ENCODE assay signal across 1 cellular context in the genomic region with DNA sequence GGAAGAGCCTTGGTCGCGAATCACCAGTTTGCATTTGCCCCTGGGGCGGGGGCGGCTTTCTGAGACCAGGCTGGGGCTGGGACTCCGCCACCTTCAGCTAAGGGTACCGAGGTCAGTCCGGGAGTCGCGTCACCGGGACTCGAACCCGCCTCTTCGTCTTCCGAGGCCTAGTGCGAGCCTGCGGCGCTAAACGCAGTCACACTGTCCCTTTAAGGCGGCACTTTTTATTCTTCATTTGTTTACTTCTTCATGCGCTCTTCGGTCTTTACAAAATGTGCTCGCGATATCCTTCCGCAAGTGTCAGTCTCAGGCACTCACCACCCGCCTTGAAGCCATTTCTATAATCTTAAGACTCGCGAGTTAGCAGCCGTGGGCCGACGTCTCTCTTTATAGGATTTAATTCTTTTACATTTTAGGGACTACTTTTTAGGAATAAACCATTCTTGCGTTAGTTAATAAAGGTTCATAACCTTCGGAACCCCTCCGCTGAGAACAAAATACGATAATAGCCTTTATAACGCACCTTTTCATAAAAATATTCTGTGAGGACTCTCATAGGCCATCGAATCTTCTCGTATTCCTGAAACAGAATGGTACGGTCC.
TF ChIP-seq lines count a peak whose summit lies in the region.

No MANE protein-coding gene starts in this region.

TF ChIP-seq in HepG2, 621 proteins besides CTCF, POLR2A, EP300 and RAD21 (continued from another document and continues in another):
- TF ChIP-seq NPAS2 (CRISPR knock-in tag; IDR thresholded peaks at IDR 0.05; ENCODE audit: borderline replicate concordance) (no peak), PAX8 (CRISPR knock-in tag; IDR thresholded peaks at IDR 0.05; ENCODE audit: borderline replicate concordance) (no peak; the same call in 1 of the 2 replicates), HDAC6 (IDR thresholded peaks at IDR 0.05; ENCODE audit: low read depth, low read length) (peak; percentile 80; the same call in 1 of the 2 replicates), ZNF234 (CRISPR knock-in tag; conservative IDR thresholded peaks at IDR 0.05) (0 out of 2 replicates have a peak, but pooled peaks have one; percentile 31), HNF4G (IDR thresholded peaks at IDR 0.05; ENCODE audit: borderline replicate concordance, low read depth, low read length) (peak; percentile 43; the same call in 1 of the 2 replicates), HNF4G (CRISPR knock-in tag; IDR thresholded peaks at IDR 0.05; ENCODE audit: borderline replicate concordance, low read depth) (peak; percentile 33; the same call in 1 of the 2 replicates), MED13 (CRISPR knock-in tag; IDR thresholded peaks at IDR 0.05) (no peak; the same call in 1 of the 2 replicates), ZNF674 (CRISPR knock-in tag; IDR thresholded peaks at IDR 0.05; ENCODE audit: low read depth) (no peak), ZNF335 (CRISPR knock-in tag; IDR thresholded peaks at IDR 0.05) (no peak), ZFP41 (CRISPR knock-in tag; IDR thresholded peaks at IDR 0.05; ENCODE audit: borderline replicate concordance) (no peak; the same call in 1 of the 2 replicates), ZNF878 (CRISPR knock-in tag; IDR thresholded peaks at IDR 0.05) (no peak), PHF8 (CRISPR knock-in tag; IDR thresholded peaks at IDR 0.05) (peak; percentile 74), ZNF766 (CRISPR knock-in tag; IDR thresholded peaks at IDR 0.05; ENCODE audit: borderline replicate concordance) (no peak), SMYD3 (CRISPR knock-in tag; IDR thresholded peaks at IDR 0.05) (no peak), BRCA1 (CRISPR knock-in tag; IDR thresholded peaks at IDR 0.05) (no peak), GTF2F1 (IDR thresholded peaks at IDR 0.05; ENCODE audit: low read length) (peak; percentile 73), ZNF644 (CRISPR knock-in tag; IDR thresholded peaks at IDR 0.05; ENCODE audit: low read depth) (no peak), AGO1 (IDR thresholded peaks at IDR 0.05; ENCODE audit: low read depth, low read length, poor library complexity, severe bottlenecking) (no peak), NONO (IDR thresholded peaks at IDR 0.05) (no peak), NONO (CRISPR knock-in tag; conservative IDR thresholded peaks at IDR 0.05) (no peak), PAWR (CRISPR knock-in tag; IDR thresholded peaks at IDR 0.05; ENCODE audit: borderline replicate concordance) (no peak), MIXL1 (CRISPR knock-in tag; IDR thresholded peaks at IDR 0.05) (peak; percentile 85), HNRNPK (IDR thresholded peaks at IDR 0.05; ENCODE audit: low read depth, low read length, poor library complexity, severe bottlenecking) (no peak), HNF4A (CRISPR knock-in tag; IDR thresholded peaks at IDR 0.05) (0 out of 2 replicates have a peak, but pooled peaks have one; percentile 44), RFXAP (CRISPR knock-in tag; IDR thresholded peaks at IDR 0.05; ENCODE audit: borderline replicate concordance) (no peak), MYC (CRISPR knock-in tag; IDR thresholded peaks at IDR 0.05; ENCODE audit: borderline replicate concordance) (peak; percentile 28; the same call in 1 of the 2 replicates), REXO4 (CRISPR knock-in tag; IDR thresholded peaks at IDR 0.05; ENCODE audit: borderline replicate concordance) (no peak), ZNF484 (CRISPR knock-in tag; IDR thresholded peaks at IDR 0.05; ENCODE audit: borderline replicate concordance, low read depth) (no peak), FOXC1 (CRISPR knock-in tag; IDR thresholded peaks at IDR 0.05; ENCODE audit: borderline replicate concordance) (peak; percentile 80; the same call in 1 of the 2 replicates)
- TF ChIP-seq, protein P1, sequence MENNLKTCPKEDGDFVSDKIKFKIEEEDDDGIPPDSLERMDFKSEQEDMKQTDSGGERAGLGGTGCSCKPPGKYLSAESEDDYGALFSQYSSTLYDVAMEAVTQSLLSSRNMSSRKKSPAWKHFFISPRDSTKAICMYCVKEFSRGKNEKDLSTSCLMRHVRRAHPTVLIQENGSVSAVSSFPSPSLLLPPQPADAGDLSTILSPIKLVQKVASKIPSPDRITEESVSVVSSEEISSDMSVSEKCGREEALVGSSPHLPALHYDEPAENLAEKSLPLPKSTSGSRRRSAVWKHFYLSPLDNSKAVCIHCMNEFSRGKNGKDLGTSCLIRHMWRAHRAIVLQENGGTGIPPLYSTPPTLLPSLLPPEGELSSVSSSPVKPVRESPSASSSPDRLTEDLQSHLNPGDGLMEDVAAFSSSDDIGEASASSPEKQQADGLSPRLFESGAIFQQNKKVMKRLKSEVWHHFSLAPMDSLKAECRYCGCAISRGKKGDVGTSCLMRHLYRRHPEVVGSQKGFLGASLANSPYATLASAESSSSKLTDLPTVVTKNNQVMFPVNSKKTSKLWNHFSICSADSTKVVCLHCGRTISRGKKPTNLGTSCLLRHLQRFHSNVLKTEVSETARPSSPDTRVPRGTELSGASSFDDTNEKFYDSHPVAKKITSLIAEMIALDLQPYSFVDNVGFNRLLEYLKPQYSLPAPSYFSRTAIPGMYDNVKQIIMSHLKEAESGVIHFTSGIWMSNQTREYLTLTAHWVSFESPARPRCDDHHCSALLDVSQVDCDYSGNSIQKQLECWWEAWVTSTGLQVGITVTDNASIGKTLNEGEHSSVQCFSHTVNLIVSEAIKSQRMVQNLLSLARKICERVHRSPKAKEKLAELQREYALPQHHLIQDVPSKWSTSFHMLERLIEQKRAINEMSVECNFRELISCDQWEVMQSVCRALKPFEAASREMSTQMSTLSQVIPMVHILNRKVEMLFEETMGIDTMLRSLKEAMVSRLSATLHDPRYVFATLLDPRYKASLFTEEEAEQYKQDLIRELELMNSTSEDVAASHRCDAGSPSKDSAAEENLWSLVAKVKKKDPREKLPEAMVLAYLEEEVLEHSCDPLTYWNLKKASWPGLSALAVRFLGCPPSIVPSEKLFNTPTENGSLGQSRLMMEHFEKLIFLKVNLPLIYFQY (CRISPR knock-in tag; IDR thresholded peaks at IDR 0.05; ENCODE audit: borderline replicate concordance) = no peak
- TF ChIP-seq, protein P2, sequence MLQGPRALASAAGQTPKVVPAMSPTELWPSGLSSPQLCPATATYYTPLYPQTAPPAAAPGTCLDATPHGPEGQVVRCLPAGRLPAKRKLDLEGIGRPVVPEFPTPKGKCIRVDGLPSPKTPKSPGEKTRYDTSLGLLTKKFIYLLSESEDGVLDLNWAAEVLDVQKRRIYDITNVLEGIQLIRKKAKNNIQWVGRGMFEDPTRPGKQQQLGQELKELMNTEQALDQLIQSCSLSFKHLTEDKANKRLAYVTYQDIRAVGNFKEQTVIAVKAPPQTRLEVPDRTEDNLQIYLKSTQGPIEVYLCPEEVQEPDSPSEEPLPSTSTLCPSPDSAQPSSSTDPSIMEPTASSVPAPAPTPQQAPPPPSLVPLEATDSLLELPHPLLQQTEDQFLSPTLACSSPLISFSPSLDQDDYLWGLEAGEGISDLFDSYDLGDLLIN (CRISPR knock-in tag; IDR thresholded peaks at IDR 0.05; ENCODE audit: borderline replicate concordance) = peak; percentile 47; the same call in 1 of the 2 replicates
- TF ChIP-seq, protein P3, sequence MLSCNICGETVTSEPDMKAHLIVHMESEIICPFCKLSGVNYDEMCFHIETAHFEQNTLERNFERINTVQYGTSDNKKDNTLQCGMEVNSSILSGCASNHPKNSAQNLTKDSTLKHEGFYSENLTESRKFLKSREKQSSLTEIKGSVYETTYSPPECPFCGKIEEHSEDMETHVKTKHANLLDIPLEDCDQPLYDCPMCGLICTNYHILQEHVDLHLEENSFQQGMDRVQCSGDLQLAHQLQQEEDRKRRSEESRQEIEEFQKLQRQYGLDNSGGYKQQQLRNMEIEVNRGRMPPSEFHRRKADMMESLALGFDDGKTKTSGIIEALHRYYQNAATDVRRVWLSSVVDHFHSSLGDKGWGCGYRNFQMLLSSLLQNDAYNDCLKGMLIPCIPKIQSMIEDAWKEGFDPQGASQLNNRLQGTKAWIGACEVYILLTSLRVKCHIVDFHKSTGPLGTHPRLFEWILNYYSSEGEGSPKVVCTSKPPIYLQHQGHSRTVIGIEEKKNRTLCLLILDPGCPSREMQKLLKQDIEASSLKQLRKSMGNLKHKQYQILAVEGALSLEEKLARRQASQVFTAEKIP (CRISPR knock-in tag; IDR thresholded peaks at IDR 0.05; ENCODE audit: borderline replicate concordance) = no peak
- TF ChIP-seq, protein P4, sequence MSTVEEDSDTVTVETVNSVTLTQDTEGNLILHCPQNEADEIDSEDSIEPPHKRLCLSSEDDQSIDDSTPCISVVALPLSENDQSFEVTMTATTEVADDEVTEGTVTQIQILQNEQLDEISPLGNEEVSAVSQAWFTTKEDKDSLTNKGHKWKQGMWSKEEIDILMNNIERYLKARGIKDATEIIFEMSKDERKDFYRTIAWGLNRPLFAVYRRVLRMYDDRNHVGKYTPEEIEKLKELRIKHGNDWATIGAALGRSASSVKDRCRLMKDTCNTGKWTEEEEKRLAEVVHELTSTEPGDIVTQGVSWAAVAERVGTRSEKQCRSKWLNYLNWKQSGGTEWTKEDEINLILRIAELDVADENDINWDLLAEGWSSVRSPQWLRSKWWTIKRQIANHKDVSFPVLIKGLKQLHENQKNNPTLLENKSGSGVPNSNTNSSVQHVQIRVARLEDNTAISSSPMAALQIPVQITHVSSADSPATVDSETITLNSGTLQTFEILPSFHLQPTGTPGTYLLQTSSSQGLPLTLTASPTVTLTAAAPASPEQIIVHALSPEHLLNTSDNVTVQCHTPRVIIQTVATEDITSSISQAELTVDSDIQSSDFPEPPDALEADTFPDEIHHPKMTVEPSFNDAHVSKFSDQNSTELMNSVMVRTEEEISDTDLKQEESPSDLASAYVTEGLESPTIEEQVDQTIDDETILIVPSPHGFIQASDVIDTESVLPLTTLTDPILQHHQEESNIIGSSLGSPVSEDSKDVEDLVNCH (CRISPR knock-in tag; IDR thresholded peaks at IDR 0.05) = no peak; the same call in 1 of the 2 replicates
- TF ChIP-seq, protein P5, sequence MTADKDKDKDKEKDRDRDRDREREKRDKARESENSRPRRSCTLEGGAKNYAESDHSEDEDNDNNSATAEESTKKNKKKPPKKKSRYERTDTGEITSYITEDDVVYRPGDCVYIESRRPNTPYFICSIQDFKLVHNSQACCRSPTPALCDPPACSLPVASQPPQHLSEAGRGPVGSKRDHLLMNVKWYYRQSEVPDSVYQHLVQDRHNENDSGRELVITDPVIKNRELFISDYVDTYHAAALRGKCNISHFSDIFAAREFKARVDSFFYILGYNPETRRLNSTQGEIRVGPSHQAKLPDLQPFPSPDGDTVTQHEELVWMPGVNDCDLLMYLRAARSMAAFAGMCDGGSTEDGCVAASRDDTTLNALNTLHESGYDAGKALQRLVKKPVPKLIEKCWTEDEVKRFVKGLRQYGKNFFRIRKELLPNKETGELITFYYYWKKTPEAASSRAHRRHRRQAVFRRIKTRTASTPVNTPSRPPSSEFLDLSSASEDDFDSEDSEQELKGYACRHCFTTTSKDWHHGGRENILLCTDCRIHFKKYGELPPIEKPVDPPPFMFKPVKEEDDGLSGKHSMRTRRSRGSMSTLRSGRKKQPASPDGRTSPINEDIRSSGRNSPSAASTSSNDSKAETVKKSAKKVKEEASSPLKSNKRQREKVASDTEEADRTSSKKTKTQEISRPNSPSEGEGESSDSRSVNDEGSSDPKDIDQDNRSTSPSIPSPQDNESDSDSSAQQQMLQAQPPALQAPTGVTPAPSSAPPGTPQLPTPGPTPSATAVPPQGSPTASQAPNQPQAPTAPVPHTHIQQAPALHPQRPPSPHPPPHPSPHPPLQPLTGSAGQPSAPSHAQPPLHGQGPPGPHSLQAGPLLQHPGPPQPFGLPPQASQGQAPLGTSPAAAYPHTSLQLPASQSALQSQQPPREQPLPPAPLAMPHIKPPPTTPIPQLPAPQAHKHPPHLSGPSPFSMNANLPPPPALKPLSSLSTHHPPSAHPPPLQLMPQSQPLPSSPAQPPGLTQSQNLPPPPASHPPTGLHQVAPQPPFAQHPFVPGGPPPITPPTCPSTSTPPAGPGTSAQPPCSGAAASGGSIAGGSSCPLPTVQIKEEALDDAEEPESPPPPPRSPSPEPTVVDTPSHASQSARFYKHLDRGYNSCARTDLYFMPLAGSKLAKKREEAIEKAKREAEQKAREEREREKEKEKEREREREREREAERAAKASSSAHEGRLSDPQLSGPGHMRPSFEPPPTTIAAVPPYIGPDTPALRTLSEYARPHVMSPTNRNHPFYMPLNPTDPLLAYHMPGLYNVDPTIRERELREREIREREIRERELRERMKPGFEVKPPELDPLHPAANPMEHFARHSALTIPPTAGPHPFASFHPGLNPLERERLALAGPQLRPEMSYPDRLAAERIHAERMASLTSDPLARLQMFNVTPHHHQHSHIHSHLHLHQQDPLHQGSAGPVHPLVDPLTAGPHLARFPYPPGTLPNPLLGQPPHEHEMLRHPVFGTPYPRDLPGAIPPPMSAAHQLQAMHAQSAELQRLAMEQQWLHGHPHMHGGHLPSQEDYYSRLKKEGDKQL (CRISPR knock-in tag; IDR thresholded peaks at IDR 0.05; ENCODE audit: low read depth) = no peak
- TF ChIP-seq, protein P6, sequence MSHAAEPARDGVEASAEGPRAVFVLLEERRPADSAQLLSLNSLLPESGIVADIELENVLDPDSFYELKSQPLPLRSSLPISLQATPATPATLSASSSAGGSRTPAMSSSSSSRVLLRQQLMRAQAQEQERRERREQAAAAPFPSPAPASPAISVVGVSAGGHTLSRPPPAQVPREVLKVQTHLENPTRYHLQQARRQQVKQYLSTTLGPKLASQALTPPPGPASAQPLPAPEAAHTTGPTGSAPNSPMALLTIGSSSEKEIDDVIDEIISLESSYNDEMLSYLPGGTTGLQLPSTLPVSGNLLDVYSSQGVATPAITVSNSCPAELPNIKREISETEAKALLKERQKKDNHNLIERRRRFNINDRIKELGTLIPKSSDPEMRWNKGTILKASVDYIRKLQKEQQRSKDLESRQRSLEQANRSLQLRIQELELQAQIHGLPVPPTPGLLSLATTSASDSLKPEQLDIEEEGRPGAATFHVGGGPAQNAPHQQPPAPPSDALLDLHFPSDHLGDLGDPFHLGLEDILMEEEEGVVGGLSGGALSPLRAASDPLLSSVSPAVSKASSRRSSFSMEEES (CRISPR knock-in tag; IDR thresholded peaks at IDR 0.05) = peak; percentile 19; the same call in 1 of the 2 replicates
- TF ChIP-seq, protein P7, sequence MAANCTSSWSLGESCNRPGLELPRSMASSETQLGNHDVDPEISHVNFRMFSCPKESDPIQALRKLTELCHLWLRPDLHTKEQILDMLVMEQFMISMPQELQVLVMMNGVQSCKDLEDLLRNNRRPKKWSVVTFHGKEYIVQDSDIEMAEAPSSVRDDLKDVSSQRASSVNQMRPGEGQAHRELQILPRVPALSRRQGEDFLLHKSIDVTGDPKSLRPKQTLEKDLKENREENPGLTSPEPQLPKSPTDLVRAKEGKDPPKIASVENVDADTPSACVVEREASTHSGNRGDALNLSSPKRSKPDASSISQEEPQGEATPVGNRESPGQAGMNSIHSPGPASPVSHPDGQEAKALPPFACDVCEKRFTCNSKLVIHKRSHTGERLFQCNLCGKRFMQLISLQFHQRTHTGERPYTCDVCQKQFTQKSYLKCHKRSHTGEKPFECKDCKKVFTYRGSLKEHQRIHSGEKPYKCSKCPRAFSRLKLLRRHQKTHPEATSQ (CRISPR knock-in tag; IDR thresholded peaks at IDR 0.05; ENCODE audit: borderline replicate concordance) = no peak
- TF ChIP-seq, protein P8, sequence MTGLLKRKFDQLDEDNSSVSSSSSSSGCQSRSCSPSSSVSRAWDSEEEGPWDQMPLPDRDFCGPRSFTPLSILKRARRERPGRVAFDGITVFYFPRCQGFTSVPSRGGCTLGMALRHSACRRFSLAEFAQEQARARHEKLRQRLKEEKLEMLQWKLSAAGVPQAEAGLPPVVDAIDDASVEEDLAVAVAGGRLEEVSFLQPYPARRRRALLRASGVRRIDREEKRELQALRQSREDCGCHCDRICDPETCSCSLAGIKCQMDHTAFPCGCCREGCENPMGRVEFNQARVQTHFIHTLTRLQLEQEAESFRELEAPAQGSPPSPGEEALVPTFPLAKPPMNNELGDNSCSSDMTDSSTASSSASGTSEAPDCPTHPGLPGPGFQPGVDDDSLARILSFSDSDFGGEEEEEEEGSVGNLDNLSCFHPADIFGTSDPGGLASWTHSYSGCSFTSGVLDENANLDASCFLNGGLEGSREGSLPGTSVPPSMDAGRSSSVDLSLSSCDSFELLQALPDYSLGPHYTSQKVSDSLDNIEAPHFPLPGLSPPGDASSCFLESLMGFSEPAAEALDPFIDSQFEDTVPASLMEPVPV (CRISPR knock-in tag; IDR thresholded peaks at IDR 0.05) = 0 out of 2 replicates have a peak, but pooled peaks have one; percentile 41
